In genomic region chr10:53719658-53720057, GRCh38 we compare ENCODE assay signal across 27 cellular contexts.
"Had no signal": no experiment of that assay in that cellular context is flagged by ENCODE, and none has a peak within 500 bp of the region (broad histone marks: within the 10 kb centered on the region; RNA-seq: fewer than 3 reads in every experiment).

No MANE protein-coding gene starts in this region.

- DNase-seq: activated B cell treated with CpG ODN at 0.5 μM for 24 hours; activated CD4-positive, alpha-beta T cell treated with anti-CD3 and anti-CD28 coated beads for 48 hours; activated CD4-positive, alpha-beta T cell treated with anti-CD3 and anti-CD28 coated beads, Interleukin-2, amount 50 U/mL, for 1 hour; activated CD4-positive, alpha-beta T cell treated with anti-CD3 and anti-CD28 coated beads, Interleukin-2, amount 50 U/mL, for 48 hours; activated CD8-positive, alpha-beta memory T cell treated with anti-CD3 and anti-CD28 coated beads for 24 hours; activated CD8-positive, alpha-beta T cell treated with anti-CD3 and anti-CD28 coated beads for 36 hours; activated effector memory CD4-positive, alpha-beta T cell treated with Interleukin-2 at 50 U/mL for 16 hours; activated gamma-delta T cell treated with Interleukin-2 at 50 U/mL for 16 hours; activated naive CD4-positive, alpha-beta T cell treated with anti-CD3 and anti-CD28 coated beads, Interleukin-2, amount 50 U/mL, for 16 hours; activated naive CD4-positive, alpha-beta T cell treated with Interleukin-2 at 50 U/mL for 16 hours; activated T-cell treated with anti-CD3 and anti-CD28 coated beads, Interleukin-2, amount 50 U/mL, for 4 hours; amniotic stem cell; anterior cingulate cortex; brain microvascular endothelial cell; dorsolateral prefrontal cortex; effector memory CD4-positive, alpha-beta T cell; endodermal cell; erythroblast; foreskin keratinocyte; gastrocnemius medialis; glutamatergic neuron; heart left ventricle; T-helper 2 cell; WERI-Rb-1 had no signal

- FAIRE-seq: astrocyte, bronchial epithelial cell, TTC549 had no signal
